ENCODE assay signal across 33 cellular contexts in genomic region chr7:84452618-84453017, GRCh38.
"Had no signal": no experiment of that assay in that cellular context is flagged by ENCODE, and none has a peak within 500 bp of the region (broad histone marks: within the 10 kb centered on the region; RNA-seq: fewer than 3 reads in every experiment).

No MANE protein-coding gene starts in this region.

- DNase-seq: activated B cell treated with CpG ODN at 0.5 μM for 24 hours; activated CD4-positive, alpha-beta memory T cell treated with anti-CD3 and anti-CD28 coated beads for 36 hours; activated CD4-positive, alpha-beta T cell treated with anti-CD3 and anti-CD28 coated beads for 4 hours; activated CD4-positive, alpha-beta T cell treated with anti-CD3 and anti-CD28 coated beads, Interleukin-2, amount 50 U/mL, for 1 hour; activated CD4-positive, CD25-positive, alpha-beta regulatory T cell treated with anti-CD3 and anti-CD28 coated beads, Interleukin-2, amount 50 U/mL, for 72 hours; activated CD8-positive, alpha-beta memory T cell treated with anti-CD3 and anti-CD28 coated beads, Interleukin-2, amount 50 U/mL, for 4 hours; activated gamma-delta T cell treated with Interleukin-2 at 50 U/mL for 16 hours; activated naive CD4-positive, alpha-beta T cell treated with anti-CD3 and anti-CD28 coated beads for 36 hours; activated T-cell treated with anti-CD3 and anti-CD28 coated beads for 4 hours; activated T-cell treated with anti-CD3 and anti-CD28 coated beads, Interleukin-2, amount 50 U/mL, for 4 hours; adrenal gland; body of pancreas; caudate nucleus; cerebellar nuclear complex; NCI-H1092 treated with DMSO at 0.1 percent for 48 hours; NCI-H1417; NCI-H146; NCI-H187; NCI-H2029 treated with DMSO at 0.1 percent for 48 hours; NCI-H2107; NCI-H2171; NCI-H446; NCI-H510A treated with DMSO at 0.1 percent for 48 hours; PC-3; Peyer's patch; RPMI8226; SHP77 treated with DMSO at 0.1 percent for 48 hours; SK-N-SH had no signal

- H3K9ac ChIP-seq: SK-N-SH had no signal

- H3K4me2 ChIP-seq: SK-N-SH had no signal

- H3K36me3 ChIP-seq: adrenal gland, Peyer's patch, SJSA1 had no signal

- H3K4me3 ChIP-seq: adrenal gland, body of pancreas, Peyer's patch, SJSA1 had no signal

- FAIRE-seq: astrocyte, bronchial epithelial cell, TTC549 had no signal

- H3K27me3 ChIP-seq: adrenal gland, body of pancreas, Peyer's patch had no signal

- H3K4me1 ChIP-seq: adrenal gland, body of pancreas, Peyer's patch, SJSA1 had no signal

- H3K9me3 ChIP-seq: adrenal gland, body of pancreas, Peyer's patch, SJSA1 had no signal

- H3K27ac ChIP-seq: adrenal gland, body of pancreas, Peyer's patch, SJSA1 had no signal

- ATAC-seq: activated naive CD4-positive, alpha-beta T cell treated with anti-CD3 and anti-CD28 coated beads, Interleukin-2, amount 50 U/mL, for 72 hours; activated T-cell treated with anti-CD3 and anti-CD28 coated beads, Interleukin-2, amount 50 U/mL, for 4 hours; body of pancreas; PC-3 had no signal

- H3K9me2 ChIP-seq: SK-N-SH had no signal
